35 cellular contexts compared by ENCODE assay signal in genomic region chr15:77698481-77698880, GRCh38.
"Had no signal": no experiment of that assay in that cellular context is flagged by ENCODE, and none has a peak within 500 bp of the region (broad histone marks: within the 10 kb centered on the region; RNA-seq: fewer than 3 reads in every experiment).

No MANE protein-coding gene starts in this region.

- H3K27ac Mint-ChIP-seq: activated B cell treated with CpG ODN at 0.5 μM for 24 hours; activated CD4-positive, alpha-beta memory T cell treated with anti-CD3 and anti-CD28 coated beads for 36 hours; activated CD4-positive, alpha-beta T cell treated with anti-CD3 and anti-CD28 coated beads, Interleukin-2, amount 10 ng/mL, durations not matched to agents 24 days and 14 days; activated CD8-positive, alpha-beta T cell treated with anti-CD3 and anti-CD28 coated beads for 36 hours; activated naive CD4-positive, alpha-beta T cell treated with anti-CD3 and anti-CD28 coated beads for 36 hours; activated naive CD4-positive, alpha-beta T cell treated with anti-CD3 and anti-CD28 coated beads, Interleukin-2, amount 50 U/mL, for 72 hours; activated naive CD8-positive, alpha-beta T cell treated with anti-CD3 and anti-CD28 coated beads for 36 hours; activated T-cell treated with anti-CD3 and anti-CD28 coated beads, Interleukin-2, amount 50 U/mL, for 72 hours; activated T-helper 1 cell treated with anti-CD3 and anti-CD28 coated beads, Interleukin-12 subunit alpha, Interleukin-12 subunit beta, Interleukin-2, Interleukin-4 antibody, amounts not matched to agents 30 ng/mL and 10 ng/mL and 1 ng/mL, durations not matched to agents 14 hours and 24 hours and 36 hours; activated T-helper 17 cell treated with anti-CD3 and anti-CD28 coated beads, Interleukin-2, amount 50 U/mL, for 72 hours; T-helper 1 cell treated with Interleukin-12 subunit alpha and Interleukin-12 subunit beta and Interleukin-4 antibody, amounts not matched to agents 30 μg/mL and 1 μg/mL, for 36 hours; T-helper 2 cell treated with Interferon-gamma antibody and Interleukin-4, amounts not matched to agents 5 μg/mL and 100 μg/mL, for 36 hours had no signal

- H3K27ac ChIP-seq: adrenal gland, body of pancreas, brain microvascular endothelial cell, breast epithelium, VCaP had no signal

- H3K4me1 ChIP-seq: body of pancreas, breast epithelium had no signal

- H3K4me1 Mint-ChIP-seq: activated B cell treated with CpG ODN at 0.5 μM for 24 hours; activated CD4-positive, alpha-beta T cell treated with anti-CD3 and anti-CD28 coated beads, Interleukin-2, amount 10 ng/mL, durations not matched to agents 24 days and 14 days; activated naive CD8-positive, alpha-beta T cell treated with anti-CD3 and anti-CD28 coated beads for 36 hours; activated T-helper 17 cell treated with anti-CD3 and anti-CD28 coated beads, Interleukin-2, amount 50 U/mL, for 72 hours had no signal

- H3K27me3 ChIP-seq: body of pancreas had no signal

- ATAC-seq: activated CD8-positive, alpha-beta T cell treated with anti-CD3 and anti-CD28 coated beads for 36 hours; activated naive CD4-positive, alpha-beta T cell treated with anti-CD3 and anti-CD28 coated beads, Interleukin-2, amount 50 U/mL, for 72 hours; activated T-cell treated with anti-CD3 and anti-CD28 coated beads, Interleukin-2, amount 50 U/mL, for 4 hours; activated T-cell treated with anti-CD3 and anti-CD28 coated beads, Interleukin-2, amount 50 U/mL, for 72 hours; activated T-helper 17 cell treated with anti-CD3 and anti-CD28 coated beads, Interleukin-2, amount 50 U/mL, for 72 hours; body of pancreas had no signal

- H3K4me3 Mint-ChIP-seq: activated B cell treated with CpG ODN at 0.5 μM for 24 hours; activated CD4-positive, alpha-beta memory T cell treated with anti-CD3 and anti-CD28 coated beads for 36 hours; activated CD4-positive, alpha-beta T cell treated with anti-CD3 and anti-CD28 coated beads, Interleukin-2, amount 10 ng/mL, durations not matched to agents 24 days and 14 days; activated CD8-positive, alpha-beta T cell treated with anti-CD3 and anti-CD28 coated beads for 36 hours; activated naive CD4-positive, alpha-beta T cell treated with anti-CD3 and anti-CD28 coated beads for 36 hours; activated naive CD8-positive, alpha-beta T cell treated with anti-CD3 and anti-CD28 coated beads for 36 hours; activated T-cell treated with anti-CD3 and anti-CD28 coated beads, Interleukin-2, amount 50 U/mL, for 4 hours; activated T-cell treated with anti-CD3 and anti-CD28 coated beads, Interleukin-2, amount 50 U/mL, for 72 hours; activated T-helper 1 cell treated with anti-CD3 and anti-CD28 coated beads, Interleukin-12 subunit alpha, Interleukin-12 subunit beta, Interleukin-2, Interleukin-4 antibody, amounts not matched to agents 30 ng/mL and 10 ng/mL and 1 ng/mL, durations not matched to agents 14 hours and 24 hours and 36 hours; activated T-helper 17 cell treated with anti-CD3 and anti-CD28 coated beads, Interleukin-2, amount 50 U/mL, for 72 hours; T-helper 1 cell treated with Interleukin-12 subunit alpha and Interleukin-12 subunit beta and Interleukin-4 antibody, amounts not matched to agents 30 μg/mL and 1 μg/mL, for 36 hours; T-helper 2 cell treated with Interferon-gamma antibody and Interleukin-4, amounts not matched to agents 5 μg/mL and 100 μg/mL, for 36 hours had no signal

- H3K4me3 ChIP-seq: adrenal gland, body of pancreas, breast epithelium had no signal

- H3K36me3 Mint-ChIP-seq: activated CD4-positive, alpha-beta memory T cell treated with anti-CD3 and anti-CD28 coated beads for 36 hours; activated naive CD4-positive, alpha-beta T cell treated with anti-CD3 and anti-CD28 coated beads, Interleukin-2, amount 50 U/mL, for 72 hours; activated naive CD8-positive, alpha-beta T cell treated with anti-CD3 and anti-CD28 coated beads for 36 hours had no signal

- DNase-seq: activated B cell treated with CpG ODN at 0.5 μM for 24 hours; activated CD4-positive, alpha-beta memory T cell treated with anti-CD3 and anti-CD28 coated beads for 36 hours; activated CD4-positive, alpha-beta T cell treated with anti-CD3 and anti-CD28 coated beads for 4 hours; activated CD4-positive, alpha-beta T cell treated with anti-CD3 and anti-CD28 coated beads, Interleukin-2, amount 10 ng/mL, durations not matched to agents 24 days and 14 days; activated CD4-positive, alpha-beta T cell treated with anti-CD3 and anti-CD28 coated beads, Interleukin-2, amount 50 U/mL, for 1 hour; activated CD4-positive, alpha-beta T cell treated with anti-CD3 and anti-CD28 coated beads, Interleukin-2, amount 50 U/mL, for 4 hours; activated CD4-positive, CD25-positive, alpha-beta regulatory T cell treated with anti-CD3 and anti-CD28 coated beads, Interleukin-2, amount 50 U/mL, for 72 hours; activated CD8-positive, alpha-beta memory T cell treated with anti-CD3 and anti-CD28 coated beads, Interleukin-2, amount 50 U/mL, for 4 hours; activated CD8-positive, alpha-beta T cell treated with anti-CD3 and anti-CD28 coated beads for 36 hours; activated effector memory CD4-positive, alpha-beta T cell treated with anti-CD3 and anti-CD28 coated beads, Interleukin-2, amount 50 U/mL, for 16 hours; activated gamma-delta T cell treated with Interleukin-2 at 50 U/mL for 16 hours; activated naive CD4-positive, alpha-beta T cell; activated naive CD4-positive, alpha-beta T cell treated with anti-CD3 and anti-CD28 coated beads for 36 hours; activated naive CD4-positive, alpha-beta T cell treated with anti-CD3 and anti-CD28 coated beads, Interleukin-2, amount 50 U/mL, for 16 hours; activated naive CD8-positive, alpha-beta T cell treated with anti-CD3 and anti-CD28 coated beads for 36 hours; activated T-cell treated with anti-CD3 and anti-CD28 coated beads for 4 hours; activated T-cell treated with anti-CD3 and anti-CD28 coated beads, Interleukin-2, amount 50 U/mL, for 1 hour; activated T-cell treated with anti-CD3 and anti-CD28 coated beads, Interleukin-2, amount 50 U/mL, for 4 hours; activated T-cell treated with anti-CD3 and anti-CD28 coated beads, Interleukin-2, amount 50 U/mL, for 72 hours; adrenal gland; amniotic stem cell; aorta; body of pancreas; brain microvascular endothelial cell; central memory CD4-positive, alpha-beta T cell; T-helper 1 cell; T-helper 2 cell; T-helper 9 cell had no signal

- H3K9me3 Mint-ChIP-seq: activated B cell treated with CpG ODN at 0.5 μM for 24 hours; activated CD4-positive, alpha-beta memory T cell treated with anti-CD3 and anti-CD28 coated beads for 36 hours; activated CD4-positive, alpha-beta T cell treated with anti-CD3 and anti-CD28 coated beads, Interleukin-2, amount 10 ng/mL, durations not matched to agents 24 days and 14 days; activated CD8-positive, alpha-beta T cell treated with anti-CD3 and anti-CD28 coated beads for 36 hours; activated naive CD4-positive, alpha-beta T cell treated with anti-CD3 and anti-CD28 coated beads for 36 hours; activated naive CD8-positive, alpha-beta T cell treated with anti-CD3 and anti-CD28 coated beads for 36 hours; activated T-helper 17 cell treated with anti-CD3 and anti-CD28 coated beads, Interleukin-2, amount 50 U/mL, for 72 hours; T-helper 1 cell treated with Interleukin-12 subunit alpha and Interleukin-12 subunit beta and Interleukin-4 antibody, amounts not matched to agents 30 μg/mL and 1 μg/mL, for 36 hours had no signal

- H3K36me3 ChIP-seq: adrenal gland, brain microvascular endothelial cell, breast epithelium had no signal

- H3K9me3 ChIP-seq: adrenal gland, body of pancreas, breast epithelium had no signal
